In the genomic region with DNA sequence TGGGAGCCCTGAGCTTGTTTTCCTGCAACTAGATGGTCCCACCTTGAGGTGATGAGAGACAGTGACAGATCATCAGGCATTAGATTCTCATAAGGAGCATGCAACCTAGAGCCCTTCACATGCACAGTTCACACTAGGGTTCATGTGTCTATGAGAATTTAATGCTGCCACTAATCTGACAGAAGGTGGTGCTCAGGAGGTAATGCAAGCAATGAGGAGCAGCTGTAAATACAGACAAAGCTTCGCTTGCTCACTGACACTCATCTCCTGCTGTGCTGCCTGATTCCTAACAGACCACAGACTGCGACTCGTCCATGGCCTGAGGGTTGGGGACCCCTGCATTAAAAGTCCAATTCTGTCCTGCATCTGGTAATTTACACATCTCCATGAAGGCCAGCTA, we compare ENCODE assay signal across 17 cellular contexts.
"Had no signal": no experiment of that assay in that cellular context is flagged by ENCODE, and none has a peak within 500 bp of the region (broad histone marks: within the 10 kb centered on the region; RNA-seq: fewer than 3 reads in every experiment).

No MANE protein-coding gene starts in this region.

- H3K36me3 Mint-ChIP-seq: activated CD4-positive, alpha-beta memory T cell treated with anti-CD3 and anti-CD28 coated beads for 36 hours; activated CD8-positive, alpha-beta memory T cell treated with anti-CD3 and anti-CD28 coated beads, Interleukin-2, amount 10 ng/mL, durations not matched to agents 7 days and 5 days; activated naive CD4-positive, alpha-beta T cell treated with anti-CD3 and anti-CD28 coated beads, Interleukin-2, amount 50 U/mL, for 72 hours; stimulated activated naive B cell treated with anti-CD40 and anti-IgM and Interleukin-4, amounts not matched to agents 10 μg/mL and 1 μg/mL and 100 μg/mL, for 72 hours had no signal

- H3K36me3 ChIP-seq: colonic mucosa, gastroesophageal sphincter, lower lobe of right lung, thyroid gland had no signal

- H3K9me3 Mint-ChIP-seq: activated CD4-positive, alpha-beta memory T cell treated with anti-CD3 and anti-CD28 coated beads for 36 hours; activated naive CD4-positive, alpha-beta T cell treated with anti-CD3 and anti-CD28 coated beads, Interleukin-2, amount 50 U/mL, for 72 hours; nephron; T-helper 2 cell treated with Interferon-gamma antibody and Interleukin-4, amounts not matched to agents 5 μg/mL and 100 μg/mL, for 36 hours had no signal

- DNase-seq: activated CD4-positive, alpha-beta memory T cell treated with anti-CD3 and anti-CD28 coated beads for 36 hours; activated CD4-positive, alpha-beta T cell treated with anti-CD3 and anti-CD28 coated beads for 1 hour; activated CD8-positive, alpha-beta memory T cell treated with anti-CD3 and anti-CD28 coated beads, Interleukin-2, amount 10 ng/mL, durations not matched to agents 7 days and 5 days; activated effector memory CD4-positive, alpha-beta T cell treated with anti-CD3 and anti-CD28 coated beads, Interleukin-2, amount 50 U/mL, for 16 hours; activated T-cell treated with anti-CD3 and anti-CD28 coated beads, Interleukin-2, amount 50 U/mL, for 24 hours; colonic mucosa; effector CD4-positive, alpha-beta T cell; left colon; lower lobe of right lung; nucleus accumbens; stimulated activated CD4-positive, alpha-beta T cell treated with anti-CD3 and anti-CD28 coated beads, Interleukin-4, amount 100 ng/mL, for 1 hour; stimulated activated naive B cell treated with anti-CD40 and anti-IgM and Interleukin-4, amounts not matched to agents 10 μg/mL and 1 μg/mL and 100 μg/mL, for 72 hours; thyroid gland had no signal

- ATAC-seq: activated CD8-positive, alpha-beta memory T cell treated with anti-CD3 and anti-CD28 coated beads, Interleukin-2, amount 10 ng/mL, durations not matched to agents 7 days and 5 days; activated naive CD4-positive, alpha-beta T cell treated with anti-CD3 and anti-CD28 coated beads, Interleukin-2, amount 50 U/mL, for 72 hours; gastroesophageal sphincter; left colon; lower lobe of right lung; stimulated activated naive B cell treated with anti-CD40 and anti-IgM and Interleukin-4, amounts not matched to agents 10 μg/mL and 1 μg/mL and 100 μg/mL, for 72 hours had no signal

- H3K27me3 Mint-ChIP-seq: activated CD4-positive, alpha-beta memory T cell treated with anti-CD3 and anti-CD28 coated beads for 36 hours; activated CD8-positive, alpha-beta memory T cell treated with anti-CD3 and anti-CD28 coated beads, Interleukin-2, amount 10 ng/mL, durations not matched to agents 7 days and 5 days; activated T-cell treated with anti-CD3 and anti-CD28 coated beads, Interleukin-2, amount 50 U/mL, for 24 hours; stimulated activated naive B cell treated with anti-CD40 and anti-IgM and Interleukin-4, amounts not matched to agents 10 μg/mL and 1 μg/mL and 100 μg/mL, for 72 hours had no signal

- H3K27ac Mint-ChIP-seq: activated CD4-positive, alpha-beta memory T cell treated with anti-CD3 and anti-CD28 coated beads for 36 hours; activated CD8-positive, alpha-beta memory T cell treated with anti-CD3 and anti-CD28 coated beads, Interleukin-2, amount 10 ng/mL, durations not matched to agents 7 days and 5 days; activated naive CD4-positive, alpha-beta T cell treated with anti-CD3 and anti-CD28 coated beads, Interleukin-2, amount 50 U/mL, for 72 hours; activated T-cell treated with anti-CD3 and anti-CD28 coated beads, Interleukin-2, amount 50 U/mL, for 24 hours; nephron; stimulated activated naive B cell treated with anti-CD40 and anti-IgM and Interleukin-4, amounts not matched to agents 10 μg/mL and 1 μg/mL and 100 μg/mL, for 72 hours; T-helper 2 cell treated with Interferon-gamma antibody and Interleukin-4, amounts not matched to agents 5 μg/mL and 100 μg/mL, for 36 hours had no signal

- H3K4me1 Mint-ChIP-seq: activated CD8-positive, alpha-beta memory T cell treated with anti-CD3 and anti-CD28 coated beads, Interleukin-2, amount 10 ng/mL, durations not matched to agents 7 days and 5 days; nephron; stimulated activated naive B cell treated with anti-CD40 and anti-IgM and Interleukin-4, amounts not matched to agents 10 μg/mL and 1 μg/mL and 100 μg/mL, for 72 hours had no signal

- H3K27me3 ChIP-seq: colonic mucosa, gastroesophageal sphincter, thyroid gland had no signal

- H3K4me1 ChIP-seq: colonic mucosa, gastroesophageal sphincter, lower lobe of right lung, thyroid gland had no signal

- H3K4me3 ChIP-seq: colonic mucosa, gastroesophageal sphincter, lower lobe of right lung, thyroid gland had no signal

- H3K27ac ChIP-seq: colonic mucosa, gastroesophageal sphincter, lower lobe of right lung, thyroid gland had no signal

- H3K4me3 Mint-ChIP-seq: activated CD4-positive, alpha-beta memory T cell treated with anti-CD3 and anti-CD28 coated beads for 36 hours; activated CD8-positive, alpha-beta memory T cell treated with anti-CD3 and anti-CD28 coated beads, Interleukin-2, amount 10 ng/mL, durations not matched to agents 7 days and 5 days; activated T-cell treated with anti-CD3 and anti-CD28 coated beads, Interleukin-2, amount 50 U/mL, for 24 hours; nephron; stimulated activated naive B cell treated with anti-CD40 and anti-IgM and Interleukin-4, amounts not matched to agents 10 μg/mL and 1 μg/mL and 100 μg/mL, for 72 hours; T-helper 2 cell treated with Interferon-gamma antibody and Interleukin-4, amounts not matched to agents 5 μg/mL and 100 μg/mL, for 36 hours had no signal

- H3K9me3 ChIP-seq: colonic mucosa, gastroesophageal sphincter, lower lobe of right lung, thyroid gland had no signal
